11 cellular contexts compared by ENCODE assay signal in genomic region chr13:36298535-36299068, GRCh38. TPM values are rescaled to one million over a fixed set of nuclear protein-coding genes. Genes with fewer than 3 reads are reported as not detected.
DNase-seq lines count a peak whose midpoint lies in the region; FAIRE-seq and TF ChIP-seq lines count a peak whose summit lies in the region.
"Had no signal": no experiment of that assay in that cellular context is flagged by ENCODE, and none has a peak within 500 bp of the region (broad histone marks: within the 10 kb centered on the region; RNA-seq: fewer than 3 reads in every experiment).

No MANE protein-coding gene starts in this region.

- H3K36me3 ChIP-seq in mammary epithelial cell (ENCODE audit: insufficient read depth, low read length) (peaks cover 2% of the 10 kb centered on the region), astrocyte (ENCODE audit: insufficient read depth, low read length) (no peaks in the 10 kb centered on the region), testis (ENCODE audit: low read depth, missing control alignments) (no peaks in the 10 kb centered on the region)

- H3K9me3 Mint-ChIP-seq in MCF 10A (ENCODE audit: unreplicated experiment) (no peaks in the 10 kb centered on the region), astrocyte (ENCODE audit: unreplicated experiment) (peaks cover 2% of the 10 kb centered on the region)
- H3K9me3 Mint-ChIP-seq: memory B cell had no signal

- 78% methylated on average over 4 of the region's 4 CpGs for WGBS in mammary epithelial cell (ENCODE audit: low coverage, missing lambda C conversion rate)
- WGBS in testis, 2 donors: 14 to 19% methylated on average over 4 of the region's 4 CpGs

- no peak for FAIRE-seq in astrocyte (lab: Jason Lieb, UNC)
- FAIRE-seq: colon had no signal

- H3K27me3 ChIP-seq in mammary epithelial cell (ENCODE audit: insufficient read depth, low read length) (no peaks in the 10 kb centered on the region), astrocyte (ENCODE audit: insufficient read depth, low read length) (no peaks in the 10 kb centered on the region), testis (no peaks in the 10 kb centered on the region)

- no peak for TF ChIP-seq CTCF in MCF 10A (IDR thresholded peaks at IDR 0.05; ENCODE audit: unreplicated experiment)
- no peak for TF ChIP-seq CTCF in mammary epithelial cell (conservative IDR thresholded peaks at IDR 0.05 in 1 of 2, IDR thresholded peaks at IDR 0.05 in 1 of 2; ENCODE audit: extremely low read depth in 1 of 2, insufficient read depth in 1 of 2, low read depth in 1 of 2, low read length in 2 of 2)
- no peak for TF ChIP-seq CTCF in astrocyte (IDR thresholded peaks at IDR 0.05; ENCODE audit: insufficient read depth, low read depth, low read length)
- TF ChIP-seq CTCF in testis (IDR thresholded peaks at IDR 0.05): no peak
- no peak for TF ChIP-seq CTCF in GM20000 (IDR thresholded peaks at IDR 0.05; ENCODE audit: extremely low read depth, missing control alignments)

- CTCF ChIA-PET in MCF 10A (lab: Yijun Ruan, JAX): interaction anchor here (0.5 to 7.9 kb wide), 7 partner anchors 8 to 548 kb away, joined by 3 to 44 read pairs (median 5); no protein-coding TSS in a partner anchor
- CTCF ChIA-PET in mammary epithelial cell (lab: Charles Lee; ENCODE audit: low non-redundant PET): no interaction called here

- H4K20me1 ChIP-seq in mammary epithelial cell (ENCODE audit: insufficient read depth, low read length): no peaks in the 10 kb centered on the region
- H4K20me1 ChIP-seq in astrocyte (ENCODE audit: insufficient read depth, low read length): no peaks in the 10 kb centered on the region

- H3K4me1 Mint-ChIP-seq in MCF 10A (ENCODE audit: insufficient read depth, unreplicated experiment) (peaks cover 16% of the 10 kb centered on the region), astrocyte (ENCODE audit: low read depth, unreplicated experiment) (peaks cover 7% of the 10 kb centered on the region)
- H3K4me1 Mint-ChIP-seq: memory B cell had no signal

- intact Hi-C loops in MCF 10A (cut with micrococcal nuclease): no loop called here
- intact Hi-C loops in mammary epithelial cell (cut with micrococcal nuclease): loop anchor here (5.0 kb wide), 2 partner anchors 44 to 99 kb away; no protein-coding TSS in a partner anchor
- intact Hi-C loops in testis (cut with DNase I; ENCODE audit: low total_unique reads): no loop called here

- H3K4me3 Mint-ChIP-seq in MCF 10A (ENCODE audit: unreplicated experiment): peak overlapping the region; percentile 87
- peak overlapping the region; percentile 86 for H3K4me3 Mint-ChIP-seq in astrocyte (ENCODE audit: unreplicated experiment)

- peaks cover 24% of the 10 kb centered on the region for H3K36me3 Mint-ChIP-seq in MCF 10A (ENCODE audit: insufficient read depth, unreplicated experiment)
- peaks cover 5% of the 10 kb centered on the region for H3K36me3 Mint-ChIP-seq in astrocyte (ENCODE audit: low read depth, unreplicated experiment)
- H3K36me3 Mint-ChIP-seq: memory B cell had no signal

- H3K27ac ChIP-seq in mammary epithelial cell (ENCODE audit: insufficient read depth, low read depth, low read length): no peak overlapping the region
- no peak overlapping the region for H3K27ac ChIP-seq in astrocyte (ENCODE audit: low read depth, low read length)
- peak overlapping the region; percentile 71 to 75 for H3K27ac ChIP-seq in testis

- H3K27me3 Mint-ChIP-seq in MCF 10A (ENCODE audit: insufficient read depth, unreplicated experiment) (no peaks in the 10 kb centered on the region), astrocyte (ENCODE audit: low read depth, unreplicated experiment) (no peaks in the 10 kb centered on the region)

- no peak for DNase-seq in MCF 10A (ENCODE audit: unreplicated experiment)
- DNase-seq in mammary epithelial cell: no peak
- DNase-seq in astrocyte (ENCODE audit: low read depth): no peak
- peak; percentile 12 for DNase-seq in medulla oblongata (ENCODE audit: extremely low spot score)
- peak; percentile 45 for DNase-seq in testis
- DNase-seq in GM20000 (ENCODE audit: low spot score): no peak
- DNase-seq in NCI-H69 (lab: John Stamatoyannopoulos, UW): no peak
- no peak for DNase-seq in DMS53 treated with DMSO at 0.1 percent for 48 hours (lab: John Stamatoyannopoulos, UW; ENCODE audit: unreplicated experiment)
- DNase-seq: NCI-H2081 treated with DMSO at 0.1 percent for 48 hours had no signal

- dilution Hi-C loops in mammary epithelial cell (cut with HindIII; ENCODE audit: low sequenced_read_pairs): no loop called here

- H3K27ac Mint-ChIP-seq in MCF 10A (ENCODE audit: low read depth, unreplicated experiment): peak overlapping the region; percentile 76
- H3K27ac Mint-ChIP-seq in astrocyte (ENCODE audit: unreplicated experiment): peak overlapping the region; percentile 75
- H3K27ac Mint-ChIP-seq: memory B cell had no signal

- no peak overlapping the region for H3K9ac ChIP-seq in mammary epithelial cell (ENCODE audit: insufficient read depth, low read length)
- H3K9ac ChIP-seq in astrocyte (ENCODE audit: low read length): peak overlapping the region; percentile 83

- no peak for TF ChIP-seq POLR2A in testis (IDR thresholded peaks at IDR 0.05)

- H3K9me3 ChIP-seq in mammary epithelial cell (replicated peaks; ENCODE audit: insufficient read depth, low read length) (no peaks in the 10 kb centered on the region), astrocyte (ENCODE audit: insufficient read depth, low read depth, low read length) (no peaks in the 10 kb centered on the region), testis (no peaks in the 10 kb centered on the region)

- no peak overlapping the region for H3K4me2 ChIP-seq in mammary epithelial cell (ENCODE audit: insufficient read depth, low read depth, low read length)
- peak overlapping the region; percentile 95 for H3K4me2 ChIP-seq in astrocyte (ENCODE audit: low read length)

- H2AFZ ChIP-seq in mammary epithelial cell (ENCODE audit: low read depth, low read length) (no peak overlapping the region), astrocyte (ENCODE audit: low read depth, low read length) (no peak overlapping the region)

- H3K4me3 ChIP-seq in mammary epithelial cell (replicated peaks in 1 of 3; ENCODE audit: insufficient read depth in 1 of 3, low read depth in 2 of 3, low read length in 3 of 3) (no peak overlapping the region), astrocyte (ENCODE audit: insufficient read depth, low read depth, low read length) (peak overlapping the region; percentile 75), testis (peak overlapping the region in 1 of 2 donors; percentile 74)

- BruUV-seq in MCF 10A (replicated peaks; lab: Mats Ljungman, UMichigan) (no TSS peak), mammary epithelial cell (replicated peaks; lab: Mats Ljungman, UMichigan) (no TSS peak)

- no peaks in the 10 kb centered on the region for H3K4me1 ChIP-seq in mammary epithelial cell (ENCODE audit: insufficient read depth, low read length)
- H3K4me1 ChIP-seq in astrocyte (ENCODE audit: insufficient read depth, low read length): peaks cover 7% of the 10 kb centered on the region
- H3K4me1 ChIP-seq in testis: peaks cover 18% of the 10 kb centered on the region

- POLR2A ChIA-PET in MCF 10A (lab: Yijun Ruan, JAX): interaction anchor here (0.6 to 3.5 kb wide), 10 partner anchors 8 to 760 kb away, joined by 3 to 20 read pairs (median 3); partner anchors contain the start of gene SPART

- H3K79me2 ChIP-seq in mammary epithelial cell (ENCODE audit: insufficient read depth, low read length): no peaks in the 10 kb centered on the region
- H3K79me2 ChIP-seq in astrocyte (ENCODE audit: insufficient read depth, low read length): no peaks in the 10 kb centered on the region

- in situ Hi-C loops in mammary epithelial cell (cut with MboI; ENCODE audit: low sequenced_read_pairs in 2 of 2): loop anchor here in 1 of 2 donors (25.0 kb wide), 1 partner anchor 439 kb away; no protein-coding TSS in a partner anchor

RNA-seq across cellular contexts. Expression of gene CCDC169, which starts 1.0 kb away (rescaled TPM):
- total RNA-seq in MCF 10A (2022) (5.7 and 5.9 TPM in 2 replicates), mammary epithelial cell (under 1 TPM; 0.83 to 0.89 TPM), astrocyte (0.62 and 0.98 TPM in 2 replicates), testis (10 to 100 TPM; 37.0 to 74.1 TPM)
- polyA plus RNA-seq in mammary epithelial cell (0.31 TPM), testis (ENCODE audit: insufficient read depth, low read depth, low replicate concordance) (174 TPM)
- polyA minus RNA-seq in mammary epithelial cell: not detected

RNA-seq across cellular contexts. Expression of gene SPART, which starts 47.6 kb away (rescaled TPM):
- total RNA-seq in MCF 10A (2022) (83.1 and 100.0 TPM in 2 replicates), mammary epithelial cell (10 to 100 TPM; 53.5 to 56.0 TPM), astrocyte (47.7 and 50.6 TPM in 2 replicates), testis (10 to 100 TPM; 43.3 to 48.9 TPM)
- polyA plus RNA-seq in mammary epithelial cell (49.2 TPM), testis (ENCODE audit: insufficient read depth, low read depth, low replicate concordance) (66.2 TPM)
- polyA minus RNA-seq in mammary epithelial cell: 21.8 TPM

Comparison
In these comparisons a context has a peak if more than half of its experiments do, and no peak if none do; other contexts are left out.
1. DNase-seq: peak in medulla oblongata (single experiment) and testis (single experiment); none in MCF 10A (single experiment), mammary epithelial cell (single experiment), astrocyte (single experiment), GM20000 (single experiment), NCI-H69 (single experiment) and DMS53 treated with DMSO at 0.1 percent for 48 hours (single experiment).
2. H3K27ac ChIP-seq: peak in testis (2 of 2); none in mammary epithelial cell (single experiment) and astrocyte (single experiment).